2 cellular contexts compared by ENCODE assay signal in genomic region chr5:142883025-142883424, GRCh38.
TF ChIP-seq lines count a peak whose summit lies in the region.

No MANE protein-coding gene starts in this region.

TF ChIP-seq in liver, 16 proteins besides CTCF, POLR2A, EP300 and RAD21:
- TF ChIP-seq JUND (IDR thresholded peaks at IDR 0.05) (peak; percentile 72 to 73), FOXA1 (IDR thresholded peaks at IDR 0.05) (no peak), HNF4G (IDR thresholded peaks at IDR 0.05) (no peak), SP1 (IDR thresholded peaks at IDR 0.05) (peak; percentile 21), TAF1 (conservative IDR thresholded peaks at IDR 0.05) (no peak), GABPA (IDR thresholded peaks at IDR 0.05 in 1 of 2, conservative IDR thresholded peaks at IDR 0.05 in 1 of 2) (no peak), NR2F2 (IDR thresholded peaks at IDR 0.05) (peak; percentile 91), ATF3 (IDR thresholded peaks at IDR 0.05) (no peak)

TF ChIP-seq in HepG2, 621 proteins besides CTCF, POLR2A, EP300 and RAD21:
- TF ChIP-seq ZNF142 (CRISPR knock-in tag; IDR thresholded peaks at IDR 0.05) (no peak), TRIM22 (IDR thresholded peaks at IDR 0.05) (no peak), GMEB2 (CRISPR knock-in tag; IDR thresholded peaks at IDR 0.05; ENCODE audit: low read depth) (no peak), ZNF670 (CRISPR knock-in tag; IDR thresholded peaks at IDR 0.05; ENCODE audit: borderline replicate concordance) (no peak), SUZ12 (IDR thresholded peaks at IDR 0.05; ENCODE audit: low read depth, low read length) (no peak), SOX5 (CRISPR knock-in tag; IDR thresholded peaks at IDR 0.05; ENCODE audit: borderline replicate concordance) (no peak), MTF2 (CRISPR knock-in tag; IDR thresholded peaks at IDR 0.05; ENCODE audit: borderline replicate concordance) (no peak), MATR3 (CRISPR knock-in tag; IDR thresholded peaks at IDR 0.05) (no peak), EED (CRISPR knock-in tag; IDR thresholded peaks at IDR 0.05) (no peak)
